In genomic region chr12:92898755-92899154, GRCh38 we compare ENCODE assay signal across 10 cellular contexts. TPM values are rescaled to one million over a fixed set of nuclear protein-coding genes. Genes with fewer than 3 reads are reported as not detected.
DNase-seq lines count a peak whose midpoint lies in the region; ATAC-seq and TF ChIP-seq lines count a peak whose summit lies in the region.
"Had no signal": no experiment of that assay in that cellular context is flagged by ENCODE, and none has a peak within 500 bp of the region (broad histone marks: within the 10 kb centered on the region; RNA-seq: fewer than 3 reads in every experiment).

No MANE protein-coding gene starts in this region.

- H3K9me3 ChIP-seq in HCT116 (ENCODE audit: control insufficient read depth in 1 of 2, insufficient read depth in 1 of 2, low read depth in 1 of 2, low read length in 2 of 2) (no peaks in the 10 kb centered on the region), thyroid gland (no peaks in the 10 kb centered on the region)
- H3K9me3 ChIP-seq in CD8-positive, alpha-beta memory T cell (ENCODE audit: low read length): no peaks in the 10 kb centered on the region

- peaks cover 14% of the 10 kb centered on the region for H3K4me1 Mint-ChIP-seq in activated naive CD8-positive, alpha-beta T cell treated with anti-CD3 and anti-CD28 coated beads, Interleukin-2, amount 10 ng/mL, durations not matched to agents 7 days and 5 days
- H3K4me1 Mint-ChIP-seq in CD8-positive, alpha-beta memory T cell: peaks cover 14 to 36% (median 30%) of the 10 kb centered on the region in 3 donors

- H3K4me1 ChIP-seq in HCT116 (ENCODE audit: control insufficient read depth in 1 of 2, insufficient read depth in 2 of 2, low read length in 2 of 2) (peaks cover 19 to 28% of the 10 kb centered on the region in 2 experiments), thyroid gland (peaks cover 0 to 7% of the 10 kb centered on the region in 2 donors)
- peaks cover 7% of the 10 kb centered on the region for H3K4me1 ChIP-seq in CD8-positive, alpha-beta memory T cell (ENCODE audit: insufficient read depth, low read length)

- no TSS peak for BruUV-seq in HCT116 (replicated peaks; lab: Mats Ljungman, UMichigan)

- no peak for TF ChIP-seq RAD21 in HCT116 (IDR thresholded peaks at IDR 0.05; ENCODE audit: low read depth)

- peaks cover 17% of the 10 kb centered on the region for H3K36me3 Mint-ChIP-seq in activated naive CD8-positive, alpha-beta T cell treated with anti-CD3 and anti-CD28 coated beads, Interleukin-2, amount 10 ng/mL, durations not matched to agents 7 days and 5 days
- H3K36me3 Mint-ChIP-seq in CD8-positive, alpha-beta memory T cell: peaks cover 0 to 18% (median 4%) of the 10 kb centered on the region in 3 donors

- CTCF ChIA-PET in HCT116 (lab: Charles Lee): interaction anchor here (1.6 to 1.9 kb wide), 2 partner anchors 28 to 71 kb away, joined by 7 to 8 read pairs; no protein-coding TSS in a partner anchor
- CTCF ChIA-PET in CD8-positive, alpha-beta memory T cell (lab: Charles Lee): no interaction called here

- DNase-seq in HCT116 (ENCODE audit: low read depth, low spot score): no peak
- DNase-seq in activated naive CD8-positive, alpha-beta T cell treated with anti-CD3 and anti-CD28 coated beads, Interleukin-2, amount 10 ng/mL, durations not matched to agents 7 days and 5 days: no peak
- DNase-seq in kidney glomerular epithelial cell (lab: John Stamatoyannopoulos, UW): peak; percentile 54
- DNase-seq in thyroid gland: no peak
- DNase-seq in NK-92 treated with Interleukin-12 subunit alpha and Interleukin-12 subunit beta, amount 100 ng/mL, for 24 hours (lab: John Stamatoyannopoulos, UW): no peak
- DNase-seq in NCI-H1417 (lab: John Stamatoyannopoulos, UW): no peak
- DNase-seq in CD8-positive, alpha-beta memory T cell: no peak
- DNase-seq in AML-193 (lab: John Stamatoyannopoulos, UW): no peak
- DNase-seq: activated CD4-positive, alpha-beta T cell treated with anti-CD3 and anti-CD28 coated beads, Interleukin-2, amount 50 U/mL, for 48 hours; NCI-H1105 had no signal

- intact Hi-C loops in HCT116 (cut with micrococcal nuclease) (no loop called here), thyroid gland (cut with DNase I) (no loop called here)

- POLR2A ChIA-PET in HCT116 (lab: Charles Lee): no interaction called here
- POLR2A ChIA-PET in activated naive CD8-positive, alpha-beta T cell treated with anti-CD3 and anti-CD28 coated beads, Interleukin-2, amount 10 ng/mL, durations not matched to agents 7 days and 5 days (lab: Charles Lee): no interaction called here
- POLR2A ChIA-PET in CD8-positive, alpha-beta memory T cell (lab: Charles Lee): interaction anchor here (0.5 kb wide), 1 partner anchor 1880 kb away, joined by 4 read pairs; no protein-coding TSS in a partner anchor

- H3K79me2 ChIP-seq in HCT116 (ENCODE audit: insufficient read depth, low read length): peaks cover 15% of the 10 kb centered on the region; the same call in 1 of the 2 replicates

- H3K4me3 Mint-ChIP-seq in activated naive CD8-positive, alpha-beta T cell treated with anti-CD3 and anti-CD28 coated beads, Interleukin-2, amount 10 ng/mL, durations not matched to agents 7 days and 5 days: no peak overlapping the region
- no peak overlapping the region for H3K4me3 Mint-ChIP-seq in CD8-positive, alpha-beta memory T cell

- peak overlapping the region in 1 of 2 experiments; percentile 29; a peak in 1 of 4 replicates for H3K4me3 ChIP-seq in HCT116 (replicated peaks in 1 of 2; ENCODE audit: low read depth in 1 of 2, low read length in 2 of 2)
- H3K4me3 ChIP-seq in thyroid gland (replicated peaks in 1 of 3): no peak overlapping the region
- H3K4me3 ChIP-seq in CD8-positive, alpha-beta memory T cell (ENCODE audit: low read length): no peak overlapping the region

- ATAC-seq in HCT116: peak; percentile 18; the same call in 1 of the 2 replicates
- ATAC-seq in activated naive CD8-positive, alpha-beta T cell treated with anti-CD3 and anti-CD28 coated beads, Interleukin-2, amount 10 ng/mL, durations not matched to agents 7 days and 5 days (ENCODE audit: low read depth): no peak

- no peak overlapping the region for H2AFZ ChIP-seq in HCT116 (ENCODE audit: low read depth, low read length, poor library complexity, severe bottlenecking)

- TF ChIP-seq POLR2A in HCT116 (IDR thresholded peaks at IDR 0.05; ENCODE audit: borderline replicate concordance, extremely low read depth, insufficient read depth, insufficient read length): no peak
- no peak for TF ChIP-seq POLR2A in thyroid gland (IDR thresholded peaks at IDR 0.05)

- peak overlapping the region; percentile 68 for H3K4me2 ChIP-seq in HCT116 (ENCODE audit: low read length)

- H3K27me3 ChIP-seq in HCT116 (ENCODE audit: insufficient read depth, low read length) (no peaks in the 10 kb centered on the region), thyroid gland (no peaks in the 10 kb centered on the region)
- no peaks in the 10 kb centered on the region for H3K27me3 ChIP-seq in CD8-positive, alpha-beta memory T cell (ENCODE audit: insufficient read depth, low read length, poor library complexity, severe bottlenecking)

- no peaks in the 10 kb centered on the region for H4K20me1 ChIP-seq in HCT116 (ENCODE audit: insufficient read depth)

- TF ChIP-seq CTCF in HCT116 (IDR thresholded peaks at IDR 0.05 in 2 of 3, conservative IDR thresholded peaks at IDR 0.05 in 1 of 3; ENCODE audit: borderline replicate concordance in 1 of 3, insufficient read depth in 1 of 3, low read depth in 2 of 3, low read length in 2 of 3): no peak
- TF ChIP-seq CTCF in thyroid gland (IDR thresholded peaks at IDR 0.05): no peak

- H3K9me2 ChIP-seq in HCT116 (ENCODE audit: insufficient read depth): no peaks in the 10 kb centered on the region

- peaks cover 2% of the 10 kb centered on the region for H3K9me3 Mint-ChIP-seq in activated naive CD8-positive, alpha-beta T cell treated with anti-CD3 and anti-CD28 coated beads, Interleukin-2, amount 10 ng/mL, durations not matched to agents 7 days and 5 days
- H3K9me3 Mint-ChIP-seq in CD8-positive, alpha-beta memory T cell: no peaks in the 10 kb centered on the region

- H3K27ac Mint-ChIP-seq in activated naive CD8-positive, alpha-beta T cell treated with anti-CD3 and anti-CD28 coated beads, Interleukin-2, amount 10 ng/mL, durations not matched to agents 7 days and 5 days: peak overlapping the region; percentile 3
- H3K27ac Mint-ChIP-seq in CD8-positive, alpha-beta memory T cell: peak overlapping the region in 3 of 8 donors; percentile 2 to 56 (median 24)

- peak overlapping the region; percentile 55; the same call in 1 of the 2 replicates for H3K27ac ChIP-seq in HCT116 (ENCODE audit: low read depth, low read length)
- peak overlapping the region in 2 of 3 donors; percentile 13 to 45 for H3K27ac ChIP-seq in thyroid gland
- H3K27ac ChIP-seq in CD8-positive, alpha-beta memory T cell (ENCODE audit: low read depth, low read length): no peak overlapping the region

- no peaks in the 10 kb centered on the region for H3K27me3 Mint-ChIP-seq in activated naive CD8-positive, alpha-beta T cell treated with anti-CD3 and anti-CD28 coated beads, Interleukin-2, amount 10 ng/mL, durations not matched to agents 7 days and 5 days
- no peaks in the 10 kb centered on the region for H3K27me3 Mint-ChIP-seq in CD8-positive, alpha-beta memory T cell

- peak overlapping the region; percentile 33 for H3K9ac ChIP-seq in HCT116 (ENCODE audit: low read length)

- RAD21 ChIA-PET in HCT116 (lab: Charles Lee; ENCODE audit: low non-redundant PET in 1 of 2, low total read pairs in 2 of 2, uncharacterized antibody in 2 of 2, unreplicated experiment in 2 of 2): no interaction called here

- H3K36me3 ChIP-seq in HCT116 (ENCODE audit: control insufficient read depth in 1 of 2, insufficient read depth in 2 of 2, low read length in 2 of 2) (no peaks in the 10 kb centered on the region), thyroid gland (no peaks in the 10 kb centered on the region)
- no peaks in the 10 kb centered on the region for H3K36me3 ChIP-seq in CD8-positive, alpha-beta memory T cell (ENCODE audit: insufficient read depth, low read length)

TF ChIP-seq in HCT116, 20 proteins besides CTCF, POLR2A, EP300 and RAD21 (continues in another document):
- no peak for TF ChIP-seq ZFX (IDR thresholded peaks at IDR 0.05)
- TF ChIP-seq ZBTB33 (IDR thresholded peaks at IDR 0.05; ENCODE audit: extremely low read depth, insufficient replicate concordance, low read length): no peak

RNA-seq across cellular contexts. Expression of gene EEA1, which starts 30.3 kb away (rescaled TPM):
- total RNA-seq in HCT116 (2021; ENCODE audit: unreplicated experiment) (13.8 TPM), thyroid gland (10 to 100 TPM; 16.0 to 21.8 (median 19.3) TPM)
- polyA plus RNA-seq in HCT116 (2012): 2.1 and 3.0 TPM in 2 replicates
- total RNA-seq in activated naive CD8-positive, alpha-beta T cell treated with anti-CD3 and anti-CD28 coated beads, Interleukin-2, amount 10 ng/mL, durations not matched to agents 7 days and 5 days: 10 to 100 TPM; 15.4 to 16.0 TPM
- total RNA-seq in CD8-positive, alpha-beta memory T cell: 10 to 100 TPM; 21.5 to 23.6 TPM
- 9.3 TPM for polyA plus RNA-seq in CD8-positive, alpha-beta memory T cell
